In the genomic region with DNA sequence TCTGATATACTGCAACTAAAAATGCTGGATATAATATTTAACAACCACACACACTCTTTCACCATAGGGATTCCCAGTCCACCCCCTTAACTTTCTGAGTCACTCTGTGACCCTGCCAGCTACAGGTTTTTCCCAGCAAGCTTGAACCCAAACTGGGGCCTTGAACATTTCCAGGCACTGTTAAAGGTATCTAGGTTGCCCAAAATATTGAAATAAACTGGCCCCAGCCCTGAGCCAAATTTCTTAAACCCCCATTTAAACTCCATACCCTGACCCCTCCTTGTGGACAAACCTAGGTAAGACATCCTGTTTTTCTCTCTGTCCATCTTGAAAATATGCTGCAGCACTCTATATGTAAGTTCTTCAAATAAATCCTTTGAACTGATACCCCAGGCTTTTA, we compare ENCODE assay signal across 10 cellular contexts. TPM values are rescaled to one million over a fixed set of nuclear protein-coding genes. Genes with fewer than 3 reads are reported as not detected.
A peak's percentile ranks its signal among the peaks of the same experiment; 100 is the strongest.
DNase-seq lines count a peak whose midpoint lies in the region; ATAC-seq, FAIRE-seq and TF ChIP-seq lines count a peak whose summit lies in the region.
"Had no signal": no experiment of that assay in that cellular context is flagged by ENCODE, and none has a peak within 500 bp of the region (broad histone marks: within the 10 kb centered on the region; RNA-seq: fewer than 3 reads in every experiment).

No MANE protein-coding gene starts in this region.

- POLR2A ChIA-PET in activated CD8-positive, alpha-beta T cell treated with anti-CD3 and anti-CD28 coated beads for 36 hours (lab: Charles Lee) = interaction anchor here (1.0 kb wide), 1 partner anchor 22 kb away, joined by 3 read pairs; no protein-coding TSS in a partner anchor
- POLR2A ChIA-PET in HepG2 (lab: Yijun Ruan, JAX) = interaction anchor here (0.9 to 1.4 kb wide), 2 partner anchors 30 to 40 kb away, joined by 3 read pairs; no protein-coding TSS in a partner anchor

- no peak for TF ChIP-seq POLR2A in HepG2 (IDR thresholded peaks at IDR 0.05; ENCODE audit: insufficient read depth in 1 of 2, low read depth in 2 of 2, low read length in 2 of 2)

- no peaks in the 10 kb centered on the region for H3K36me3 ChIP-seq in HepG2 (replicated peaks in 1 of 2; ENCODE audit: control insufficient read depth in 1 of 2, insufficient read depth in 2 of 2, low read length in 2 of 2)

- H3K36me3 Mint-ChIP-seq in activated CD8-positive, alpha-beta T cell treated with anti-CD3 and anti-CD28 coated beads for 36 hours (ENCODE audit: low read depth) = no peaks in the 10 kb centered on the region
- H3K36me3 Mint-ChIP-seq: CD8-positive, alpha-beta memory T cell had no signal

- no TSS peak for BruUV-seq in HepG2 (replicated peaks; lab: Mats Ljungman, UMichigan)

- H3K4me2 ChIP-seq in HepG2 (ENCODE audit: low read depth, low read length) = no peak overlapping the region

- CTCF ChIA-PET in activated CD8-positive, alpha-beta T cell treated with anti-CD3 and anti-CD28 coated beads for 36 hours (lab: Charles Lee) = interaction anchor here (1.2 to 1.9 kb wide), 5 partner anchors 12 to 150 kb away, joined by 3 to 9 read pairs (median 8); no protein-coding TSS in a partner anchor
- CTCF ChIA-PET in HepG2 (lab: Yijun Ruan, JAX; ENCODE audit: low intra/inter-chr PET ratio, low total read pairs) = interaction anchor here (1.1 to 1.3 kb wide), 3 partner anchors 66 to 150 kb away, joined by 3 to 9 read pairs (median 4); no protein-coding TSS in a partner anchor

- FAIRE-seq in HepG2 (lab: Jason Lieb, UNC) = peak; percentile 61

- no peaks in the 10 kb centered on the region for H3K9me3 Mint-ChIP-seq in activated CD8-positive, alpha-beta T cell treated with anti-CD3 and anti-CD28 coated beads for 36 hours
- H3K9me3 Mint-ChIP-seq: CD8-positive, alpha-beta memory T cell had no signal

- H3K4me1 ChIP-seq in HepG2 (ENCODE audit: insufficient read depth, low read length) = 0 out of 2 replicates have a peak, but pooled peaks cover 6% of the 10 kb centered on the region

- H3K27me3 Mint-ChIP-seq in activated CD8-positive, alpha-beta T cell treated with anti-CD3 and anti-CD28 coated beads for 36 hours = no peaks in the 10 kb centered on the region

- no peak overlapping the region for H3K9ac ChIP-seq in HepG2 (ENCODE audit: insufficient read depth, low read depth, low read length)

- H3K9me3 ChIP-seq in HepG2 (ENCODE audit: low read length) = no peaks in the 10 kb centered on the region

- no peak overlapping the region for H3K4me3 ChIP-seq in HepG2 (replicated peaks in 1 of 3; ENCODE audit: insufficient read depth in 1 of 3, low read depth in 2 of 3, low read length in 3 of 3)

- no peak for TF ChIP-seq RAD21 in HepG2 (CRISPR knock-in tag; IDR thresholded peaks at IDR 0.05)

- DNase-seq in NCI-H2029 treated with DMSO at 0.1 percent for 48 hours (lab: John Stamatoyannopoulos, UW) (peak; percentile 24), NCI-H2029 (lab: John Stamatoyannopoulos, UW) (no peak), Kasumi-1 (lab: John Stamatoyannopoulos, UW) (peak; percentile 64 to 83), HepG2 (ENCODE audit: low spot score) (peak; percentile 41), GM19238 (ENCODE audit: insufficient read length, low spot score) (no peak)
- no peak for DNase-seq in activated CD8-positive, alpha-beta T cell treated with anti-CD3 and anti-CD28 coated beads for 36 hours
- DNase-seq: right cardiac atrium had no signal

- no peak overlapping the region for H3K27ac Mint-ChIP-seq in activated CD8-positive, alpha-beta T cell treated with anti-CD3 and anti-CD28 coated beads for 36 hours
- H3K27ac Mint-ChIP-seq: CD8-positive, alpha-beta memory T cell had no signal

- no peaks in the 10 kb centered on the region for H4K20me1 ChIP-seq in HepG2 (ENCODE audit: insufficient read depth, low read length)

- no peaks in the 10 kb centered on the region for H3K79me2 ChIP-seq in HepG2 (ENCODE audit: insufficient read depth, low read length)

- no peak overlapping the region for H3K4me3 Mint-ChIP-seq in activated CD8-positive, alpha-beta T cell treated with anti-CD3 and anti-CD28 coated beads for 36 hours
- H3K4me3 Mint-ChIP-seq: CD8-positive, alpha-beta memory T cell had no signal

- TF ChIP-seq EP300 in HepG2 (IDR thresholded peaks at IDR 0.05; ENCODE audit: low read depth in 2 of 2, low read length in 2 of 2) (no peak), HepG2 (CRISPR knock-in tag; IDR thresholded peaks at IDR 0.05; ENCODE audit: borderline replicate concordance) (no peak)

- peak; percentile 67 for TF ChIP-seq CTCF in activated CD8-positive, alpha-beta T cell treated with anti-CD3 and anti-CD28 coated beads for 36 hours (IDR thresholded peaks at IDR 0.05)
- TF ChIP-seq CTCF in HepG2 (CRISPR knock-in tag; IDR thresholded peaks at IDR 0.05) = peak; percentile 49

- intact Hi-C loops in activated CD8-positive, alpha-beta T cell treated with anti-CD3 and anti-CD28 coated beads for 36 hours (cut with micrococcal nuclease) = loop anchor here (10.0 kb wide), 1 partner anchor 145 kb away; no protein-coding TSS in a partner anchor
- intact Hi-C loops in HepG2 (cut with micrococcal nuclease; ENCODE audit: unreplicated experiment) = loop anchor here (1.0 kb wide), 1 partner anchor 149 kb away; no protein-coding TSS in a partner anchor

- peaks cover 2% of the 10 kb centered on the region for H3K4me1 Mint-ChIP-seq in activated CD8-positive, alpha-beta T cell treated with anti-CD3 and anti-CD28 coated beads for 36 hours (ENCODE audit: low read depth)

- H3K27me3 ChIP-seq in HepG2 (ENCODE audit: control insufficient read depth in 1 of 2, insufficient read depth in 2 of 2, low read length in 2 of 2) = no peaks in the 10 kb centered on the region

- no peak overlapping the region for H3K27ac ChIP-seq in HepG2 (ENCODE audit: extremely low read length, insufficient read depth, low read length)

- no peak overlapping the region for H2AFZ ChIP-seq in HepG2 (ENCODE audit: low read length)

- in situ Hi-C loops in HepG2 (cut with HindIII; ENCODE audit: extremely low pct_ligation_motif_present, low pct_unique_long_range_greater_than_20kb) = no loop called here

- peak; percentile 85 for ATAC-seq in activated CD8-positive, alpha-beta T cell treated with anti-CD3 and anti-CD28 coated beads for 36 hours
- ATAC-seq in HepG2 = peak; percentile 70
- ATAC-seq in GM19328 (IDR thresholded peaks at IDR 0.05; ENCODE audit: unreplicated experiment) = no peak
- no peak for ATAC-seq in HG03432 (IDR thresholded peaks at IDR 0.05; ENCODE audit: unreplicated experiment)

RNA-seq across cellular contexts. Expression of gene DCTN1, which starts 19.7 kb away (rescaled TPM):
- total RNA-seq in activated CD8-positive, alpha-beta T cell treated with anti-CD3 and anti-CD28 coated beads for 36 hours = 10 to 100 TPM; 67.3 to 81.4 TPM
- total RNA-seq in HepG2 (2016; rRNA removed; fragmentation: Illumina TruSeq; extraction: Trizol) = 109 and 122 TPM in 2 replicates
- 7.7 and 11.2 TPM in 2 replicates for total RNA-seq in HepG2 (2016; cell fraction: cytosol; rRNA removed; fragmentation: Illumina TruSeq; extraction: Trizol; ENCODE audit: low read depth)
- total RNA-seq in HepG2 (2016; cell fraction: insoluble cytoplasmic fraction; rRNA removed; fragmentation: Illumina TruSeq; extraction: Trizol) = 94.1 and 122 TPM in 2 replicates
- total RNA-seq in HepG2 (2016; cell fraction: membrane; rRNA removed; fragmentation: Illumina TruSeq; extraction: Trizol) = 18.0 and 20.5 TPM in 2 replicates
- 55.1 and 60.1 TPM in 2 replicates for total RNA-seq in HepG2 (2016; cell fraction: nucleus; rRNA removed; fragmentation: Illumina TruSeq; extraction: Trizol)
- polyA plus RNA-seq in HepG2 (2011; rRNA removed) = 73.2 and 82.4 TPM in 2 replicates
- polyA plus RNA-seq in HepG2 (2011; cell fraction: cytosol; rRNA removed) = 54.6 and 71.3 TPM in 2 replicates
- 141 and 144 TPM in 2 replicates for polyA plus RNA-seq in HepG2 (2011; cell fraction: nucleus; rRNA removed)
- polyA plus RNA-seq in HepG2 (2012) = 72.2 and 76.7 TPM in 2 replicates
- polyA plus RNA-seq in HepG2 (2016; cell fraction: cytosol; fragmentation: Illumina TruSeq; extraction: Trizol; ENCODE audit: low read depth) = 8.1 and 9.5 TPM in 2 replicates
- 106 and 136 TPM in 2 replicates for polyA plus RNA-seq in HepG2 (2016; cell fraction: insoluble cytoplasmic fraction; fragmentation: Illumina TruSeq; extraction: Trizol; ENCODE audit: low read depth)
- polyA plus RNA-seq in HepG2 (2016; cell fraction: membrane; fragmentation: Illumina TruSeq; extraction: Trizol; ENCODE audit: low read depth) = 20.1 and 26.0 TPM in 2 replicates
- 119 and 130 TPM in 2 replicates for polyA plus RNA-seq in HepG2 (2016; cell fraction: nucleus; fragmentation: Illumina TruSeq; extraction: Trizol; ENCODE audit: insufficient read depth, low read depth)
- 266 and 308 TPM in 2 replicates for polyA minus RNA-seq in HepG2 (2011; rRNA and poly(A)+ RNA removed; ENCODE audit: low replicate concordance)
- 81.1 and 87.7 TPM in 2 replicates for polyA minus RNA-seq in HepG2 (2011; cell fraction: cytosol; rRNA and poly(A)+ RNA removed)
- 62.1 and 69.7 TPM in 2 replicates for polyA minus RNA-seq in HepG2 (2011; cell fraction: nucleus; rRNA and poly(A)+ RNA removed)

RNA-seq across cellular contexts. Expression of gene C2orf81, which starts 21.6 kb away (rescaled TPM):
- total RNA-seq in activated CD8-positive, alpha-beta T cell treated with anti-CD3 and anti-CD28 coated beads for 36 hours = 1 to 10 TPM; 2.6 to 3.9 TPM
- 0.13 and 0.15 TPM in 2 replicates for total RNA-seq in HepG2 (2016; rRNA removed; fragmentation: Illumina TruSeq; extraction: Trizol)
- not detected in 2 replicates for total RNA-seq in HepG2 (2016; cell fraction: cytosol; rRNA removed; fragmentation: Illumina TruSeq; extraction: Trizol; ENCODE audit: low read depth)
- total RNA-seq in HepG2 (2016; cell fraction: insoluble cytoplasmic fraction; rRNA removed; fragmentation: Illumina TruSeq; extraction: Trizol) = 0.09 TPM in 1 of 2 replicates, not detected in the other
- not detected in 2 replicates for total RNA-seq in HepG2 (2016; cell fraction: membrane; rRNA removed; fragmentation: Illumina TruSeq; extraction: Trizol)
- 0.16 TPM in 1 of 2 replicates, not detected in the other for total RNA-seq in HepG2 (2016; cell fraction: nucleus; rRNA removed; fragmentation: Illumina TruSeq; extraction: Trizol)
- polyA plus RNA-seq in HepG2 (2011; rRNA removed) = 0.05 and 0.17 TPM in 2 replicates
- polyA plus RNA-seq in HepG2 (2011; cell fraction: cytosol; rRNA removed) = 0.12 and 0.13 TPM in 2 replicates
- polyA plus RNA-seq in HepG2 (2011; cell fraction: nucleus; rRNA removed) = 0.21 TPM in 2 replicates
- polyA plus RNA-seq in HepG2 (2012) = 0.13 TPM in 1 of 2 replicates, not detected in the other
- not detected in 2 replicates for polyA plus RNA-seq in HepG2 (2016; cell fraction: cytosol; fragmentation: Illumina TruSeq; extraction: Trizol; ENCODE audit: low read depth)
- 0.16 TPM in 1 of 2 replicates, not detected in the other for polyA plus RNA-seq in HepG2 (2016; cell fraction: insoluble cytoplasmic fraction; fragmentation: Illumina TruSeq; extraction: Trizol; ENCODE audit: low read depth)
- polyA plus RNA-seq in HepG2 (2016; cell fraction: membrane; fragmentation: Illumina TruSeq; extraction: Trizol; ENCODE audit: low read depth) = 0.24 and 0.29 TPM in 2 replicates
- 0.35 TPM in 1 of 2 replicates, not detected in the other for polyA plus RNA-seq in HepG2 (2016; cell fraction: nucleus; fragmentation: Illumina TruSeq; extraction: Trizol; ENCODE audit: insufficient read depth, low read depth)
- polyA minus RNA-seq in HepG2 (2011; rRNA and poly(A)+ RNA removed; ENCODE audit: low replicate concordance) = 0.49 and 0.58 TPM in 2 replicates
- not detected in 2 replicates for polyA minus RNA-seq in HepG2 (2011; cell fraction: cytosol; rRNA and poly(A)+ RNA removed)
- not detected in 2 replicates for polyA minus RNA-seq in HepG2 (2011; cell fraction: nucleus; rRNA and poly(A)+ RNA removed)

RNA-seq across cellular contexts. Expression of gene WDR54, which starts 21.7 kb away (rescaled TPM):
- total RNA-seq in activated CD8-positive, alpha-beta T cell treated with anti-CD3 and anti-CD28 coated beads for 36 hours = 100 to 1,000 TPM; 129 to 132 TPM
- total RNA-seq in HepG2 (2016; rRNA removed; fragmentation: Illumina TruSeq; extraction: Trizol) = 1.3 and 2.0 TPM in 2 replicates
- 1.5 TPM in 2 replicates for total RNA-seq in HepG2 (2016; cell fraction: cytosol; rRNA removed; fragmentation: Illumina TruSeq; extraction: Trizol; ENCODE audit: low read depth)
- 1.4 and 1.6 TPM in 2 replicates for total RNA-seq in HepG2 (2016; cell fraction: insoluble cytoplasmic fraction; rRNA removed; fragmentation: Illumina TruSeq; extraction: Trizol)
- total RNA-seq in HepG2 (2016; cell fraction: membrane; rRNA removed; fragmentation: Illumina TruSeq; extraction: Trizol) = 1.1 and 1.4 TPM in 2 replicates
- total RNA-seq in HepG2 (2016; cell fraction: nucleus; rRNA removed; fragmentation: Illumina TruSeq; extraction: Trizol) = 0.66 and 2.7 TPM in 2 replicates
- polyA plus RNA-seq in HepG2 (2011; rRNA removed) = 12.4 and 17.3 TPM in 2 replicates
- polyA plus RNA-seq in HepG2 (2011; cell fraction: cytosol; rRNA removed) = 12.3 and 28.2 TPM in 2 replicates
- polyA plus RNA-seq in HepG2 (2011; cell fraction: nucleus; rRNA removed) = 15.9 and 19.2 TPM in 2 replicates
- 12.9 and 25.5 TPM in 2 replicates for polyA plus RNA-seq in HepG2 (2012)
- 1.2 and 1.3 TPM in 2 replicates for polyA plus RNA-seq in HepG2 (2016; cell fraction: cytosol; fragmentation: Illumina TruSeq; extraction: Trizol; ENCODE audit: low read depth)
- polyA plus RNA-seq in HepG2 (2016; cell fraction: insoluble cytoplasmic fraction; fragmentation: Illumina TruSeq; extraction: Trizol; ENCODE audit: low read depth) = 1.2 TPM in 2 replicates
- polyA plus RNA-seq in HepG2 (2016; cell fraction: membrane; fragmentation: Illumina TruSeq; extraction: Trizol; ENCODE audit: low read depth) = 0.55 and 1.1 TPM in 2 replicates
- polyA plus RNA-seq in HepG2 (2016; cell fraction: nucleus; fragmentation: Illumina TruSeq; extraction: Trizol; ENCODE audit: insufficient read depth, low read depth) = 1.7 and 1.8 TPM in 2 replicates
- 40.5 and 150 TPM in 2 replicates for polyA minus RNA-seq in HepG2 (2011; rRNA and poly(A)+ RNA removed; ENCODE audit: low replicate concordance)
- 4.6 and 10.5 TPM in 2 replicates for polyA minus RNA-seq in HepG2 (2011; cell fraction: cytosol; rRNA and poly(A)+ RNA removed)
- 2.7 and 4.5 TPM in 2 replicates for polyA minus RNA-seq in HepG2 (2011; cell fraction: nucleus; rRNA and poly(A)+ RNA removed)

RNA-seq across cellular contexts. Expression of gene RTKN, which starts 42.0 kb away (rescaled TPM):
- total RNA-seq in activated CD8-positive, alpha-beta T cell treated with anti-CD3 and anti-CD28 coated beads for 36 hours = 1 to 10 TPM; 1.2 to 1.6 TPM
- 107 and 159 TPM in 2 replicates for total RNA-seq in HepG2 (2016; rRNA removed; fragmentation: Illumina TruSeq; extraction: Trizol)
- total RNA-seq in HepG2 (2016; cell fraction: cytosol; rRNA removed; fragmentation: Illumina TruSeq; extraction: Trizol; ENCODE audit: low read depth) = 32.3 and 32.8 TPM in 2 replicates
- 92.8 and 167 TPM in 2 replicates for total RNA-seq in HepG2 (2016; cell fraction: insoluble cytoplasmic fraction; rRNA removed; fragmentation: Illumina TruSeq; extraction: Trizol)
- total RNA-seq in HepG2 (2016; cell fraction: membrane; rRNA removed; fragmentation: Illumina TruSeq; extraction: Trizol) = 71.3 and 83.2 TPM in 2 replicates
- 134 and 147 TPM in 2 replicates for total RNA-seq in HepG2 (2016; cell fraction: nucleus; rRNA removed; fragmentation: Illumina TruSeq; extraction: Trizol)
- 166 and 187 TPM in 2 replicates for polyA plus RNA-seq in HepG2 (2011; rRNA removed)
- polyA plus RNA-seq in HepG2 (2011; cell fraction: cytosol; rRNA removed) = 105 and 146 TPM in 2 replicates
- 693 and 745 TPM in 2 replicates for polyA plus RNA-seq in HepG2 (2011; cell fraction: nucleus; rRNA removed)
- 111 and 123 TPM in 2 replicates for polyA plus RNA-seq in HepG2 (2012)
- polyA plus RNA-seq in HepG2 (2016; cell fraction: cytosol; fragmentation: Illumina TruSeq; extraction: Trizol; ENCODE audit: low read depth) = 19.8 and 20.3 TPM in 2 replicates
- polyA plus RNA-seq in HepG2 (2016; cell fraction: insoluble cytoplasmic fraction; fragmentation: Illumina TruSeq; extraction: Trizol; ENCODE audit: low read depth) = 106 and 117 TPM in 2 replicates
- polyA plus RNA-seq in HepG2 (2016; cell fraction: membrane; fragmentation: Illumina TruSeq; extraction: Trizol; ENCODE audit: low read depth) = 48.0 and 54.9 TPM in 2 replicates
- 311 and 321 TPM in 2 replicates for polyA plus RNA-seq in HepG2 (2016; cell fraction: nucleus; fragmentation: Illumina TruSeq; extraction: Trizol; ENCODE audit: insufficient read depth, low read depth)
- 14.0 and 202 TPM in 2 replicates for polyA minus RNA-seq in HepG2 (2011; rRNA and poly(A)+ RNA removed; ENCODE audit: low replicate concordance)
- polyA minus RNA-seq in HepG2 (2011; cell fraction: cytosol; rRNA and poly(A)+ RNA removed) = 51.2 and 66.4 TPM in 2 replicates
- polyA minus RNA-seq in HepG2 (2011; cell fraction: nucleus; rRNA and poly(A)+ RNA removed) = 211 and 223 TPM in 2 replicates

RNA-seq across cellular contexts. Expression of gene INO80B, which starts 55.1 kb away (rescaled TPM):
- total RNA-seq in activated CD8-positive, alpha-beta T cell treated with anti-CD3 and anti-CD28 coated beads for 36 hours = 10 to 100 TPM; 23.9 to 24.2 TPM
- 10.0 and 14.5 TPM in 2 replicates for total RNA-seq in HepG2 (2016; rRNA removed; fragmentation: Illumina TruSeq; extraction: Trizol)
- total RNA-seq in HepG2 (2016; cell fraction: cytosol; rRNA removed; fragmentation: Illumina TruSeq; extraction: Trizol; ENCODE audit: low read depth) = 5.0 and 7.0 TPM in 2 replicates
- total RNA-seq in HepG2 (2016; cell fraction: insoluble cytoplasmic fraction; rRNA removed; fragmentation: Illumina TruSeq; extraction: Trizol) = 8.7 and 16.5 TPM in 2 replicates
- 9.3 and 10.1 TPM in 2 replicates for total RNA-seq in HepG2 (2016; cell fraction: membrane; rRNA removed; fragmentation: Illumina TruSeq; extraction: Trizol)
- 12.6 and 17.1 TPM in 2 replicates for total RNA-seq in HepG2 (2016; cell fraction: nucleus; rRNA removed; fragmentation: Illumina TruSeq; extraction: Trizol)
- 6.2 and 7.9 TPM in 2 replicates for polyA plus RNA-seq in HepG2 (2011; rRNA removed)
- polyA plus RNA-seq in HepG2 (2011; cell fraction: cytosol; rRNA removed) = 4.5 and 4.9 TPM in 2 replicates
- 63.6 and 70.4 TPM in 2 replicates for polyA plus RNA-seq in HepG2 (2011; cell fraction: nucleus; rRNA removed)
- polyA plus RNA-seq in HepG2 (2012) = 13.1 and 14.4 TPM in 2 replicates
- 4.5 and 5.4 TPM in 2 replicates for polyA plus RNA-seq in HepG2 (2016; cell fraction: cytosol; fragmentation: Illumina TruSeq; extraction: Trizol; ENCODE audit: low read depth)
- polyA plus RNA-seq in HepG2 (2016; cell fraction: insoluble cytoplasmic fraction; fragmentation: Illumina TruSeq; extraction: Trizol; ENCODE audit: low read depth) = 15.4 and 15.7 TPM in 2 replicates
- polyA plus RNA-seq in HepG2 (2016; cell fraction: membrane; fragmentation: Illumina TruSeq; extraction: Trizol; ENCODE audit: low read depth) = 10.1 and 13.1 TPM in 2 replicates
- polyA plus RNA-seq in HepG2 (2016; cell fraction: nucleus; fragmentation: Illumina TruSeq; extraction: Trizol; ENCODE audit: insufficient read depth, low read depth) = 30.3 and 40.1 TPM in 2 replicates
- polyA minus RNA-seq in HepG2 (2011; rRNA and poly(A)+ RNA removed; ENCODE audit: low replicate concordance) = 2.5 and 7.3 TPM in 2 replicates
- 1.3 TPM in 1 of 2 replicates, not detected in the other for polyA minus RNA-seq in HepG2 (2011; cell fraction: cytosol; rRNA and poly(A)+ RNA removed)
- 14.5 and 22.5 TPM in 2 replicates for polyA minus RNA-seq in HepG2 (2011; cell fraction: nucleus; rRNA and poly(A)+ RNA removed)

Comparison
In these comparisons a context has a peak if more than half of its experiments do, and no peak if none do; other contexts are left out.
1. DNase-seq: peak in NCI-H2029 treated with DMSO at 0.1 percent for 48 hours (single experiment), Kasumi-1 (2 of 2) and HepG2 (single experiment); none in NCI-H2029 (single experiment), activated CD8-positive, alpha-beta T cell treated with anti-CD3 and anti-CD28 coated beads for 36 hours (single experiment) and GM19238 (single experiment).
2. ATAC-seq: peak in activated CD8-positive, alpha-beta T cell treated with anti-CD3 and anti-CD28 coated beads for 36 hours (single experiment) and HepG2 (single experiment); none in GM19328 (single experiment) and HG03432 (single experiment).
3. RNA of gene WDR54, which starts 21.7 kb away (total RNA-seq): 129 to 132 TPM in activated CD8-positive, alpha-beta T cell treated with anti-CD3 and anti-CD28 coated beads for 36 hours; 0.66 to 2.7 TPM in HepG2; every median in the first group is over 10 times any median in the second.